In the genomic region with DNA sequence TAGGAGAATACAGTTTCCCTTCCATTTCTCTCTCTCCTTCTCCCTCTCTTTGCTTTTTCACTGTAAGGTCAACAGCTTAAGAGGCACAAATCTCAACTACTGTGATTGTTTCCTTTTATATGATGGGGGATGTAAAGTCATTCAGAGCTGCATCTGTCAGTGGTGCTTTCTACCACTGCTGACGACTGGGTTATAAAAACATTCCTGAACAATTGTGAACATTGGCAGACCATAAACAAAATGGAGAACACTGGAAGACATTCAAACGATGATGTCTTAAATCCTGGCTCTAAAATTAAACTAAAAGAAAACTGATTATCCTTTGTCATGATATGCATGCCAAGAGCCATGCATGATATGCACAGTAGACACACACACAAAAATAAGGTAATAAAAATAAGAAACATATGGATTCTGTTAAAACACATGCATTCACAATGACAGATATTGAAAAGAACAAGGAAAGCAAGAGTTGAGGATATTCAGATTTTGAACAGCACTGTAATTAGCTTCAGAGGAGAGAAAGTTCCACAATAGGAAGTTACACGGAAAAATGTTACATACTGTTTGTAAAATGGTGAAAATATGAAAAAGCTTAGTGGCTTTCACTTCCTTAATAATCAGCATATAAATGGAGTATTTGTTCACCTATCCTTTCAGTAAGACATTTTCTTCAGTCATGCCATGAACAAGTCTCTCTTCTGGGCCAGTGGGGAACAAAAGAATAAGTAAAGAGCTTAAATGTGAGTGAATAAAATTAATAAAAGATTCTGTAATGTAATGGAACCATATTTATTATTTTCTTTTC, we compare ENCODE assay signal across 1 cellular context.
TF ChIP-seq lines count a peak whose summit lies in the region.

No MANE protein-coding gene starts in this region.

TF ChIP-seq in GM12891, 5 proteins besides CTCF, POLR2A, EP300 and RAD21:
- TF ChIP-seq POU2F2 (IDR thresholded peaks at IDR 0.05; ENCODE audit: low read depth, low read length) (no peak), SPI1 (IDR thresholded peaks at IDR 0.05; ENCODE audit: low read depth, low read length) (peak; percentile 89)
